Comparison of ENCODE assay signal across 15 cellular contexts in the genomic region with DNA sequence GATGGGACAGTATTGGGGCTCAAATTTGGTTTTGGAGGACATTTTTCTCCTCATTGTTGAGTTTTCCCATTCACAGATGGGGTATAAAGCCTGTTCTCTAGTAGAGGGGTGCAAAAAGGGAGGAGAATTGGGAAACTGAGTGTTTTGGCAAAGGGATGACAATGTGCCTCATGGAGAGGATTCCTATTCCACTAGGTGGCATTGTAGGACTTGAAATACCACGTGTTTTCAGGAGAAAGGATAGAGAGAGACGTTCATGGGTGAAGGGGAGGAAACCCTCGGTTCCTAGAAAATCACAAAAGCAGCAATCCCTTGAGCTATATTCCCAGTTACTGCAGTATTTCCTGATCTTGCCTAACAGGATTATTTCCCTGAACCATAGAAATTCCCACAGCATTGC.
DNase-seq lines count a peak whose midpoint lies in the region; ATAC-seq and TF ChIP-seq lines count a peak whose summit lies in the region.
"Had no signal": no experiment of that assay in that cellular context is flagged by ENCODE, and none has a peak within 500 bp of the region (broad histone marks: within the 10 kb centered on the region; RNA-seq: fewer than 3 reads in every experiment).

No MANE protein-coding gene starts in this region.

- TF ChIP-seq CTCF in coronary artery (IDR thresholded peaks at IDR 0.05): no peak

- no peak overlapping the region for H3K9ac ChIP-seq in iPS-20b (ENCODE audit: low read depth, low read length)

- peaks cover 91% of the 10 kb centered on the region for H3K9me3 ChIP-seq in iPS-20b (ENCODE audit: insufficient read depth, low read depth, low read length)

- H3K4me3 ChIP-seq in iPS-20b (ENCODE audit: low read length) (0 out of 2 replicates have a peak overlapping the region, but pooled peaks have one; percentile 20), coronary artery (no peak overlapping the region)
- H3K4me3 ChIP-seq: pancreas had no signal

- H3K4me1 ChIP-seq in iPS-20b (ENCODE audit: insufficient read depth, low read length): no peaks in the 10 kb centered on the region
- H3K4me1 ChIP-seq: pancreas had no signal

- H3K27ac ChIP-seq in iPS-20b (ENCODE audit: low read length): no peak overlapping the region
- H3K27ac ChIP-seq in coronary artery: no peak overlapping the region
- H3K27ac ChIP-seq: pancreas had no signal

- DNase-seq in EH (ENCODE audit: low read depth) (peak; percentile 11), KG1 (lab: John Stamatoyannopoulos, UW) (peak; percentile 7), SKM-1 treated with dmso at 0.1 percent for 144 hours (lab: John Stamatoyannopoulos, UW; ENCODE audit: unreplicated experiment) (peak; percentile 13), foreskin melanocyte (no peak), GM19240 (ENCODE audit: insufficient read length, low spot score) (no peak), coronary artery (ENCODE audit: low spot score) (no peak)
- DNase-seq: activated T-cell treated with anti-CD3 and anti-CD28 coated beads for 4 hours; COR-L47; kidney; NCI-H748 treated with DMSO at 0.1 percent for 48 hours; pancreas; stimulated activated CD4-positive, alpha-beta T cell treated with anti-CD3 and anti-CD28 coated beads, Interleukin-4, amount 100 ng/mL, for 4 hours; substantia nigra had no signal

- no peak for ATAC-seq in HG03342 (IDR thresholded peaks at IDR 0.05; ENCODE audit: unreplicated experiment)
- ATAC-seq: pancreas had no signal

- no peaks in the 10 kb centered on the region for H3K27me3 ChIP-seq in iPS-20b (ENCODE audit: insufficient read depth, low read length)
- H3K27me3 ChIP-seq: pancreas had no signal

- no peaks in the 10 kb centered on the region for H3K36me3 ChIP-seq in iPS-20b (ENCODE audit: insufficient read depth, low read depth, low read length)
- H3K36me3 ChIP-seq: pancreas had no signal

Comparison
In these comparisons a context has a peak if more than half of its experiments do, and no peak if none do; other contexts are left out.
1. DNase-seq: peak in EH (single experiment), KG1 (single experiment) and SKM-1 treated with dmso at 0.1 percent for 144 hours (single experiment); none in foreskin melanocyte (single experiment), GM19240 (single experiment) and coronary artery (single experiment).